24 cellular contexts compared by ENCODE assay signal in genomic region chr2:120392923-120393322, GRCh38. TPM values are rescaled to one million over a fixed set of nuclear protein-coding genes. Genes with fewer than 3 reads are reported as not detected.
"Had no signal": no experiment of that assay in that cellular context is flagged by ENCODE, and none has a peak within 500 bp of the region (broad histone marks: within the 10 kb centered on the region; RNA-seq: fewer than 3 reads in every experiment).

No MANE protein-coding gene starts in this region.

- FAIRE-seq: endometrium, kidney had no signal

- H3K9ac ChIP-seq: parathyroid adenoma had no signal

- H3K27ac ChIP-seq: coronary artery, gastroesophageal sphincter, heart left ventricle, hepatocyte, neutrophil, parathyroid adenoma, sigmoid colon, testis, tibial artery had no signal

- H3K9me3 ChIP-seq: heart left ventricle, mucosa of descending colon, neutrophil, sigmoid colon, testis, tibial artery had no signal

- ATAC-seq: effector memory CD8-positive, alpha-beta T cell; gastroesophageal sphincter; heart left ventricle; left lobe of liver; mucosa of descending colon; natural killer cell treated with Interleukin-12 subunit alpha and Interleukin-12 subunit beta and Interleukin-15 and Interleukin-18, amount 100 ng/mL, for 72 hours; stimulated activated memory B cell treated with anti-CD40 and anti-IgM and Interleukin-4, amounts not matched to agents 10 μg/mL and 1 μg/mL and 100 μg/mL, for 72 hours; stimulated activated naive CD8-positive, alpha-beta T cell treated with anti-CD3 and anti-CD28 coated beads, Interleukin-15, Interleukin-2, amounts not matched to agents 100 U/mL and 50 U/mL, for 24 hours had no signal

- H3K4me2 ChIP-seq: hepatocyte had no signal

- H3K4me1 ChIP-seq: gastroesophageal sphincter, parathyroid adenoma, sigmoid colon had no signal

- H2AFZ ChIP-seq: hepatocyte, parathyroid adenoma had no signal

- DNase-seq: dermis blood vessel endothelial cell; effector memory CD8-positive, alpha-beta T cell; foreskin fibroblast; mucosa of descending colon; naive B cell; stimulated activated CD4-positive, alpha-beta T cell treated with anti-CD3 and anti-CD28 coated beads, Interleukin-4, amount 100 ng/mL, for 4 hours; stimulated activated naive CD8-positive, alpha-beta T cell treated with anti-CD3 and anti-CD28 coated beads, Interleukin-15, Interleukin-2, amounts not matched to agents 100 U/mL and 50 U/mL, for 24 hours; substantia nigra; tibial artery had no signal

- H3K4me3 ChIP-seq: coronary artery, gastroesophageal sphincter, heart left ventricle, hepatocyte, lung, mucosa of descending colon, sigmoid colon, testis, tibial artery had no signal

- H3K79me2 ChIP-seq: hepatocyte, parathyroid adenoma had no signal

- H3K36me3 ChIP-seq: gastroesophageal sphincter, heart left ventricle, neutrophil, sigmoid colon, tibial artery had no signal

- H3K27me3 ChIP-seq: hepatocyte, testis had no signal

RNA-seq across cellular contexts. Expression of gene INHBB, which starts 47.0 kb away (rescaled TPM):
- total RNA-seq: natural killer cell treated with Interleukin-12 subunit alpha and Interleukin-12 subunit beta and Interleukin-15 and Interleukin-18, amount 100 ng/mL, for 72 hours; progenitor cell of endocrine pancreas had no signal
